ENCODE assay signal across 19 cellular contexts in genomic region chr15:42863572-42864239, GRCh38. TPM values are rescaled to one million over a fixed set of nuclear protein-coding genes. Genes with fewer than 3 reads are reported as not detected.
DNase-seq lines count a peak whose midpoint lies in the region; ATAC-seq, FAIRE-seq and TF ChIP-seq lines count a peak whose summit lies in the region.
"Had no signal": no experiment of that assay in that cellular context is flagged by ENCODE, and none has a peak within 500 bp of the region (broad histone marks: within the 10 kb centered on the region; RNA-seq: fewer than 3 reads in every experiment).

No MANE protein-coding gene starts in this region.

- 34% methylated on average over 2 of the region's 2 CpGs for WGBS in liver
- WGBS in HepG2 (ENCODE audit: low lambda C conversion rate), result 99% methylated on average over 2 of the region's 2 CpGs
- 16 to 18% methylated on average over 2 of the region's 2 CpGs for WGBS in body of pancreas, 2 donors

- H2AFZ ChIP-seq in HepG2 (ENCODE audit: low read length), result no peak overlapping the region
- H2AFZ ChIP-seq in keratinocyte (ENCODE audit: control insufficient read depth, low read length), result no peak overlapping the region
- H2AFZ ChIP-seq: PC-9 had no signal

- no peaks in the 10 kb centered on the region for H3K79me2 ChIP-seq in HepG2 (ENCODE audit: insufficient read depth, low read length)
- peaks cover 3% of the 10 kb centered on the region for H3K79me2 ChIP-seq in keratinocyte (ENCODE audit: control insufficient read depth, insufficient read depth, low read length)

- H4K20me1 ChIP-seq in HepG2 (ENCODE audit: insufficient read depth, low read length), result no peaks in the 10 kb centered on the region
- no peaks in the 10 kb centered on the region for H4K20me1 ChIP-seq in keratinocyte (ENCODE audit: control insufficient read depth, extremely low read depth, insufficient read depth, low read length)

- H3K36me3 Mint-ChIP-seq in CD8-positive, alpha-beta T cell, result peaks cover 56% of the 10 kb centered on the region

- intact Hi-C loops in HepG2 (cut with micrococcal nuclease; ENCODE audit: unreplicated experiment), result no loop called here
- intact Hi-C loops in body of pancreas (cut with DNase I), result no loop called here
- intact Hi-C loops in CD8-positive, alpha-beta T cell (cut with DNase I, micrococcal nuclease), result no loop called here

- POLR2A ChIA-PET in HepG2 (lab: Yijun Ruan, JAX), result no interaction called here
- POLR2A ChIA-PET in CD8-positive, alpha-beta T cell (lab: Charles Lee), result no interaction called here

- no peaks in the 10 kb centered on the region for H3K9me1 ChIP-seq in keratinocyte (ENCODE audit: control insufficient read depth, extremely low read depth, insufficient read depth, low read length)

- H3K27ac ChIP-seq in liver (ENCODE audit: low read depth in 1 of 2, low read length in 2 of 2) (peak overlapping the region in 1 of 2 donors; percentile 11), HepG2 (ENCODE audit: extremely low read length, insufficient read depth, low read length) (no peak overlapping the region), body of pancreas (peak overlapping the region in 1 of 4 donors; percentile 31), keratinocyte (ENCODE audit: control insufficient read depth, insufficient read depth, low read length) (no peak overlapping the region)
- H3K27ac ChIP-seq in CD8-positive, alpha-beta T cell (ENCODE audit: low read depth, low read length), result no peak overlapping the region
- H3K27ac ChIP-seq: A549, PC-9, RWPE1 had no signal

- H3K27ac Mint-ChIP-seq in CD8-positive, alpha-beta T cell, result no peak overlapping the region

- H3K4me2 ChIP-seq in HepG2 (ENCODE audit: low read depth, low read length) (no peak overlapping the region), keratinocyte (ENCODE audit: control insufficient read depth, extremely low read depth, insufficient read depth, low read depth, low read length) (no peak overlapping the region)
- H3K4me2 ChIP-seq: A549, PC-9 had no signal

- peaks cover 0 to 2% (median 0%) of the 10 kb centered on the region in 4 donors for H3K36me3 ChIP-seq in liver (ENCODE audit: control insufficient read depth in 4 of 4, insufficient read depth in 3 of 4, low read depth in 1 of 4, low read length in 3 of 4)
- no peaks in the 10 kb centered on the region for H3K36me3 ChIP-seq in HepG2 (replicated peaks in 1 of 2; ENCODE audit: control insufficient read depth in 1 of 2, insufficient read depth in 2 of 2, low read length in 2 of 2)
- no peaks in the 10 kb centered on the region for H3K36me3 ChIP-seq in body of pancreas (replicated peaks in 1 of 2; ENCODE audit: insufficient read depth in 1 of 2, low read depth in 2 of 2)
- no peaks in the 10 kb centered on the region for H3K36me3 ChIP-seq in keratinocyte (ENCODE audit: control insufficient read depth in 2 of 2, extremely low read depth in 1 of 2, insufficient read depth in 2 of 2, low read length in 2 of 2)
- no peaks in the 10 kb centered on the region for H3K36me3 ChIP-seq in CD8-positive, alpha-beta T cell (ENCODE audit: insufficient read depth, low read length)

- in situ Hi-C loops in HepG2 (cut with HindIII; ENCODE audit: extremely low pct_ligation_motif_present, low pct_unique_long_range_greater_than_20kb), result no loop called here

- no peak for ATAC-seq in HepG2
- no peak for ATAC-seq in body of pancreas
- no peak for ATAC-seq in CD8-positive, alpha-beta T cell
- ATAC-seq in HG03175 (IDR thresholded peaks at IDR 0.05; ENCODE audit: unreplicated experiment), result no peak
- ATAC-seq: A549, SK-N-SH treated with all-trans-retinoic acid at 6 μM for 48 hours had no signal

- no peak for FAIRE-seq in HepG2 (lab: Jason Lieb, UNC)
- FAIRE-seq in keratinocyte (lab: Jason Lieb, UNC), result peak; percentile 55
- FAIRE-seq: A549, GM12892 had no signal

- H3K4me1 ChIP-seq in liver (ENCODE audit: control insufficient read depth in 4 of 4, insufficient read depth in 4 of 4, low read length in 3 of 4), result peaks cover 1 to 9% (median 6%) of the 10 kb centered on the region in 4 donors
- H3K4me1 ChIP-seq in HepG2 (ENCODE audit: insufficient read depth, low read length), result no peaks in the 10 kb centered on the region
- peaks cover 16% of the 10 kb centered on the region for H3K4me1 ChIP-seq in body of pancreas
- peaks cover 17% of the 10 kb centered on the region for H3K4me1 ChIP-seq in keratinocyte (ENCODE audit: control insufficient read depth, extremely low read depth, insufficient read depth, low read length)
- H3K4me1 ChIP-seq in CD8-positive, alpha-beta T cell (ENCODE audit: insufficient read depth, low read length), result no peaks in the 10 kb centered on the region
- H3K4me1 ChIP-seq: A549 had no signal

- H3K4me3 Mint-ChIP-seq in CD8-positive, alpha-beta T cell, result no peak overlapping the region
- H3K4me3 Mint-ChIP-seq: CD4-positive, alpha-beta memory T cell had no signal

- no peak for TF ChIP-seq RAD21 in liver (IDR thresholded peaks at IDR 0.05)
- TF ChIP-seq RAD21 in HepG2 (CRISPR knock-in tag; IDR thresholded peaks at IDR 0.05), result no peak

- H3K27me3 ChIP-seq in liver (ENCODE audit: control insufficient read depth in 4 of 4, insufficient read depth in 4 of 4, low read length in 3 of 4) (no peaks in the 10 kb centered on the region), HepG2 (ENCODE audit: control insufficient read depth in 1 of 2, insufficient read depth in 2 of 2, low read length in 2 of 2) (no peaks in the 10 kb centered on the region), body of pancreas (no peaks in the 10 kb centered on the region), keratinocyte (ENCODE audit: control insufficient read depth, extremely low read depth, insufficient read depth, low read length) (no peaks in the 10 kb centered on the region)
- H3K27me3 ChIP-seq in CD8-positive, alpha-beta T cell (ENCODE audit: insufficient read depth, low read length), result no peaks in the 10 kb centered on the region

- dilution Hi-C loops in keratinocyte (cut with MboI; ENCODE audit: extremely low pct_ligation_motif_present, low sequenced_read_pairs), result no loop called here

- DNase-seq in HepG2 (ENCODE audit: low spot score), result no peak
- DNase-seq in body of pancreas, result peak; percentile 15 to 43 (median 28)
- DNase-seq in keratinocyte (ENCODE audit: low read depth, low spot score), result no peak
- DNase-seq in CD8-positive, alpha-beta T cell, result no peak
- DNase-seq in stimulated activated CD4-positive, alpha-beta T cell treated with anti-CD3 and anti-CD28 coated beads, Interleukin-4, amount 100 ng/mL, for 24 hours, result no peak
- DNase-seq in NCI-H2196 treated with DMSO at 0.1 percent for 48 hours (lab: John Stamatoyannopoulos, UW; ENCODE audit: unreplicated experiment), result no peak
- DNase-seq: CD4-positive, alpha-beta memory T cell; KG1; NCI-H146; NCI-H510A; NCI-H82; PC-9; SIG-M5 had no signal

- no peak overlapping the region for H3K9ac ChIP-seq in liver (ENCODE audit: low read depth in 1 of 2, low read length in 2 of 2)
- no peak overlapping the region for H3K9ac ChIP-seq in HepG2 (ENCODE audit: insufficient read depth, low read depth, low read length)
- H3K9ac ChIP-seq in keratinocyte (ENCODE audit: control insufficient read depth, extremely low read depth, insufficient read depth, low read length), result no peak overlapping the region

- no peak for TF ChIP-seq CTCF in liver (IDR thresholded peaks at IDR 0.05; ENCODE audit: low read depth, low read length, missing input control)
- no peak for TF ChIP-seq CTCF in HepG2 (CRISPR knock-in tag; IDR thresholded peaks at IDR 0.05)
- no peak for TF ChIP-seq CTCF in body of pancreas (IDR thresholded peaks at IDR 0.05)
- no peak for TF ChIP-seq CTCF in keratinocyte (optimal IDR thresholded peaks at IDR 0.05 in 1 of 3, IDR thresholded peaks at IDR 0.05 in 1 of 3, conservative IDR thresholded peaks at IDR 0.05 in 1 of 3; ENCODE audit: extremely low read depth in 1 of 3, insufficient read depth in 2 of 3, low read length in 3 of 3)
- TF ChIP-seq CTCF in CD8-positive, alpha-beta T cell (IDR thresholded peaks at IDR 0.05), result no peak

- TF ChIP-seq POLR2A in HepG2 (IDR thresholded peaks at IDR 0.05; ENCODE audit: insufficient read depth in 1 of 2, low read depth in 2 of 2, low read length in 2 of 2), result no peak
- TF ChIP-seq POLR2A in body of pancreas (IDR thresholded peaks at IDR 0.05), result no peak

- no peak for TF ChIP-seq EP300 in HepG2 (IDR thresholded peaks at IDR 0.05; ENCODE audit: low read depth in 2 of 2, low read length in 2 of 2)
- no peak for TF ChIP-seq EP300 in HepG2 (CRISPR knock-in tag; IDR thresholded peaks at IDR 0.05; ENCODE audit: borderline replicate concordance)

- no peaks in the 10 kb centered on the region for H3K9me3 ChIP-seq in liver (ENCODE audit: control insufficient read depth in 4 of 4, low read length in 3 of 4)
- H3K9me3 ChIP-seq in HepG2 (ENCODE audit: low read length), result no peaks in the 10 kb centered on the region
- no peaks in the 10 kb centered on the region for H3K9me3 ChIP-seq in body of pancreas
- H3K9me3 ChIP-seq in keratinocyte (ENCODE audit: control insufficient read depth, low read depth, low read length), result no peaks in the 10 kb centered on the region
- H3K9me3 ChIP-seq in CD8-positive, alpha-beta T cell (ENCODE audit: low read length), result no peaks in the 10 kb centered on the region
- H3K9me3 ChIP-seq: A549 had no signal

- H3K4me1 Mint-ChIP-seq in CD8-positive, alpha-beta T cell (ENCODE audit: low read depth), result peaks cover 9% of the 10 kb centered on the region

- no peaks in the 10 kb centered on the region for H3K9me3 Mint-ChIP-seq in CD8-positive, alpha-beta T cell
- H3K9me3 Mint-ChIP-seq: CD4-positive, alpha-beta memory T cell had no signal

- H3K27me3 Mint-ChIP-seq in CD8-positive, alpha-beta T cell (ENCODE audit: low read depth), result no peaks in the 10 kb centered on the region
- H3K27me3 Mint-ChIP-seq: CD4-positive, alpha-beta memory T cell had no signal

- CTCF ChIA-PET in HepG2 (lab: Yijun Ruan, JAX; ENCODE audit: low intra/inter-chr PET ratio, low total read pairs), result no interaction called here
- CTCF ChIA-PET in CD8-positive, alpha-beta T cell (lab: Charles Lee), result no interaction called here

- H3K4me3 ChIP-seq in liver (ENCODE audit: low read depth in 1 of 3, low read length in 3 of 3), result no peak overlapping the region
- H3K4me3 ChIP-seq in HepG2 (replicated peaks in 1 of 3; ENCODE audit: insufficient read depth in 1 of 3, low read depth in 2 of 3, low read length in 3 of 3), result no peak overlapping the region
- no peak overlapping the region for H3K4me3 ChIP-seq in body of pancreas
- no peak overlapping the region for H3K4me3 ChIP-seq in keratinocyte (ENCODE audit: control insufficient read depth in 2 of 3, extremely low read depth in 1 of 3, insufficient read depth in 2 of 3, low read depth in 1 of 3, low read length in 3 of 3)
- H3K4me3 ChIP-seq in CD8-positive, alpha-beta T cell (ENCODE audit: low read depth, low read length), result no peak overlapping the region
- H3K4me3 ChIP-seq: A549, PC-9 had no signal

- BruUV-seq in HepG2 (replicated peaks; lab: Mats Ljungman, UMichigan), result no TSS peak

RNA-seq across cellular contexts. Expression of gene TTBK2, which starts 56.9 kb away (rescaled TPM):
- total RNA-seq in liver, result 1 to 10 TPM; 5.4 to 6.4 TPM
- 1 to 10 TPM; 1.0 to 3.1 TPM for polyA plus RNA-seq in liver
- total RNA-seq in HepG2 (2016; rRNA removed; fragmentation: Illumina TruSeq; extraction: Trizol), result 7.4 and 8.1 TPM in 2 replicates
- total RNA-seq in HepG2 (2016; cell fraction: cytosol; rRNA removed; fragmentation: Illumina TruSeq; extraction: Trizol; ENCODE audit: low read depth), result 10.3 and 10.5 TPM in 2 replicates
- total RNA-seq in HepG2 (2016; cell fraction: insoluble cytoplasmic fraction; rRNA removed; fragmentation: Illumina TruSeq; extraction: Trizol), result 5.8 and 7.2 TPM in 2 replicates
- 6.2 and 6.4 TPM in 2 replicates for total RNA-seq in HepG2 (2016; cell fraction: membrane; rRNA removed; fragmentation: Illumina TruSeq; extraction: Trizol)
- total RNA-seq in HepG2 (2016; cell fraction: nucleus; rRNA removed; fragmentation: Illumina TruSeq; extraction: Trizol), result 6.8 and 8.9 TPM in 2 replicates
- polyA plus RNA-seq in HepG2 (2011; rRNA removed), result 4.4 and 5.1 TPM in 2 replicates
- polyA plus RNA-seq in HepG2 (2011; cell fraction: cytosol; rRNA removed), result 2.4 and 3.1 TPM in 2 replicates
- polyA plus RNA-seq in HepG2 (2011; cell fraction: nucleus; rRNA removed), result 4.7 and 6.9 TPM in 2 replicates
- 4.4 and 5.3 TPM in 2 replicates for polyA plus RNA-seq in HepG2 (2012)
- polyA plus RNA-seq in HepG2 (2016; cell fraction: cytosol; fragmentation: Illumina TruSeq; extraction: Trizol; ENCODE audit: low read depth), result 0.53 and 0.82 TPM in 2 replicates
- 3.4 TPM in 2 replicates for polyA plus RNA-seq in HepG2 (2016; cell fraction: insoluble cytoplasmic fraction; fragmentation: Illumina TruSeq; extraction: Trizol; ENCODE audit: low read depth)
- polyA plus RNA-seq in HepG2 (2016; cell fraction: membrane; fragmentation: Illumina TruSeq; extraction: Trizol; ENCODE audit: low read depth), result 0.77 and 0.86 TPM in 2 replicates
- 6.9 and 7.0 TPM in 2 replicates for polyA plus RNA-seq in HepG2 (2016; cell fraction: nucleus; fragmentation: Illumina TruSeq; extraction: Trizol; ENCODE audit: insufficient read depth, low read depth)
- polyA minus RNA-seq in HepG2 (2011; rRNA and poly(A)+ RNA removed; ENCODE audit: low replicate concordance), result 6.1 and 12.9 TPM in 2 replicates
- 5.7 and 8.7 TPM in 2 replicates for polyA minus RNA-seq in HepG2 (2011; cell fraction: cytosol; rRNA and poly(A)+ RNA removed)
- polyA minus RNA-seq in HepG2 (2011; cell fraction: nucleus; rRNA and poly(A)+ RNA removed), result 9.5 and 13.6 TPM in 2 replicates
- 10 to 100 TPM in 1 of 2 donors, 1 to 10 TPM in 1; 6.5 to 22.1 TPM for total RNA-seq in body of pancreas
- polyA plus RNA-seq in keratinocyte, result 4.7 to 7.3 TPM (median 4.8 TPM) in 3 replicates
- polyA plus RNA-seq in keratinocyte (2011; ENCODE audit: low read depth), result 2.1 TPM
- polyA plus RNA-seq in keratinocyte (2011; cell fraction: cytosol; rRNA removed), result 2.8 and 5.1 TPM in 2 replicates
- polyA plus RNA-seq in keratinocyte (2011; cell fraction: nucleus; rRNA removed), result 11.5 and 12.7 TPM in 2 replicates
- polyA plus RNA-seq in keratinocyte (2012; ENCODE audit: low replicate concordance), result 3.2 TPM in 2 replicates
- polyA minus RNA-seq in keratinocyte, result 4.9 to 17.5 TPM (median 11.1 TPM) in 3 replicates
- polyA minus RNA-seq in keratinocyte (2011; cell fraction: cytosol; rRNA and poly(A)+ RNA removed), result 6.3 TPM
- polyA minus RNA-seq in keratinocyte (2011; cell fraction: nucleus; rRNA and poly(A)+ RNA removed), result 9.8 and 18.8 TPM in 2 replicates
- total RNA-seq in CD8-positive, alpha-beta T cell, result 10 to 100 TPM; 17.7 to 19.3 TPM

Comparison
In these comparisons a context has a peak if more than half of its experiments do, and no peak if none do; other contexts are left out.
1. DNase-seq: peak in body of pancreas (4 of 4); none in HepG2 (single experiment), keratinocyte (single experiment), CD8-positive, alpha-beta T cell (0 of 7), stimulated activated CD4-positive, alpha-beta T cell treated with anti-CD3 and anti-CD28 coated beads, Interleukin-4, amount 100 ng/mL, for 24 hours (single experiment) and NCI-H2196 treated with DMSO at 0.1 percent for 48 hours (single experiment).